In the genomic region with DNA sequence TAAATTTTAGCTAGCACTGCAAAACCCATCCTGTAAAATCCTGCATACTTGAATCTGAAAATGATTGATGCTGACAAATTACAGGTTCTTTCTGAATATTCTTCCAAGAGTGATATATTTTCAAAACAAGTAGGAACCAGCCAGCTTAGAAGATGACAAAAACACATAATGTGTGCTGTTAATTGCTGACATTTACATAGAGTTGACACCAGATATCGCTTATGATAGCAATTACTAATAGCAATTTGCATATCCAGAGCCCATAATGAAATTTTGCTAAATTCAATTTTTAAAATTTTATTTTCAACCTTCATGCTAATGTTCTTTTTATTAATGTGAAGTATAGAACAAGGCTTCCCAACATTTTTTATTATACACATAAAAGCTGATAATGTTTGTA, we compare ENCODE assay signal across 11 cellular contexts.
"Had no signal": no experiment of that assay in that cellular context is flagged by ENCODE, and none has a peak within 500 bp of the region (broad histone marks: within the 10 kb centered on the region; RNA-seq: fewer than 3 reads in every experiment).

No MANE protein-coding gene starts in this region.

- H3K27ac ChIP-seq: GM23248 had no signal

- ATAC-seq: GM23338, HCT116 had no signal

- H2AFZ ChIP-seq: GM23248, GM23338 had no signal

- H3K4me3 ChIP-seq: GM23248, GM23338, HAP-1 had no signal

- H3K36me3 ChIP-seq: HAP-1 had no signal

- DNase-seq: GM23248, GOT3, H7, H9, HCEC 1CT, HFFc6 had no signal

- H3K9ac ChIP-seq: GM23248 had no signal

- H3K4me1 ChIP-seq: HAP-1 had no signal

- FAIRE-seq: H1, H54 had no signal

- H3K4me2 ChIP-seq: GM23338 had no signal
